9 cellular contexts compared by ENCODE assay signal in the genomic region with DNA sequence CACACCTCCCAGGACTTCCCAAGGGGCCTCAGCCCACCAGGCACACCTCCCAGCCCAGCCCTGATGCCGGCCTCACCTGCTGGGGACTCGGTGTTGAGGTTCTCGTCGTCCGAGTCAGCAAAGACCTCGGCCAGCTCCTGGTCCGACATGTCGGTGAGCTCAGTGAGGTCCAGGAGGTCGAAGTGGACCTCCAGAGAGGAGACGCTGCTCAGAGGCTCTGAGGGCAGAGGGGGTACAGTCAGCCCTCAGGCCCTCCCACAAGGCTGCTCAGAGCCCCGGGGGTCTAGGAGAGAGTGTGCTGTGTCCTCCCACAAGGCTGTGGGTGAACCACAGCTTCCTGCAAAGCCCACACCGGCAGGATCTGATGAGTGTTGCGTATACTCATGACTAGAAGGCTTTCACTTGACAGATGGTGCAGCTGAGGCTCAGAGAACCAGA. TPM values are rescaled to one million over a fixed set of nuclear protein-coding genes. Genes with fewer than 3 reads are reported as not detected.
DNase-seq lines count a peak whose midpoint lies in the region; ATAC-seq and TF ChIP-seq lines count a peak whose summit lies in the region.
"Had no signal": no experiment of that assay in that cellular context is flagged by ENCODE, and none has a peak within 500 bp of the region (broad histone marks: within the 10 kb centered on the region; RNA-seq: fewer than 3 reads in every experiment).

No MANE protein-coding gene starts in this region.

- WGBS in body of pancreas, 2 donors, result 79 to 100% methylated on average over 2 to 13 of the region's 13 CpGs

- peaks cover 18% of the 10 kb centered on the region for H3K4me1 Mint-ChIP-seq in T-helper 17 cell
- peaks cover 23% of the 10 kb centered on the region for H3K4me1 Mint-ChIP-seq in stimulated activated effector memory CD8-positive, alpha-beta T cell treated with anti-CD3 and anti-CD28 coated beads, Interleukin-12 subunit alpha, Interleukin-12 subunit beta, amount 100 ng/mL, for 72 hours

- peak overlapping the region; percentile 24 for H3K27ac Mint-ChIP-seq in T-helper 17 cell
- H3K27ac Mint-ChIP-seq in stimulated activated effector memory CD8-positive, alpha-beta T cell treated with anti-CD3 and anti-CD28 coated beads, Interleukin-12 subunit alpha, Interleukin-12 subunit beta, amount 100 ng/mL, for 72 hours, result peak overlapping the region; percentile 54

- H3K4me3 ChIP-seq in body of pancreas, result no peak overlapping the region
- H3K4me3 ChIP-seq: suprapubic skin had no signal

- H3K27ac ChIP-seq in angular gyrus (ENCODE audit: low read depth, low read length) (peak overlapping the region; percentile 57), body of pancreas (no peak overlapping the region)
- H3K27ac ChIP-seq: suprapubic skin had no signal

- H3K36me3 Mint-ChIP-seq in T-helper 17 cell (ENCODE audit: low read depth), result no peaks in the 10 kb centered on the region
- peaks cover 4% of the 10 kb centered on the region for H3K36me3 Mint-ChIP-seq in stimulated activated effector memory CD8-positive, alpha-beta T cell treated with anti-CD3 and anti-CD28 coated beads, Interleukin-12 subunit alpha, Interleukin-12 subunit beta, amount 100 ng/mL, for 72 hours

- TF ChIP-seq POLR2A in body of pancreas (IDR thresholded peaks at IDR 0.05), result no peak

- ATAC-seq in GM21447 (IDR thresholded peaks at IDR 0.05; ENCODE audit: unreplicated experiment) (peak; percentile 49), T-helper 17 cell (peak; percentile 96), body of pancreas (no peak)
- ATAC-seq in stimulated activated effector memory CD8-positive, alpha-beta T cell treated with anti-CD3 and anti-CD28 coated beads, Interleukin-12 subunit alpha, Interleukin-12 subunit beta, amount 100 ng/mL, for 72 hours, result peak; percentile 98

- H3K27me3 Mint-ChIP-seq in T-helper 17 cell, result no peaks in the 10 kb centered on the region

- no peaks in the 10 kb centered on the region for H3K9me3 ChIP-seq in T-helper 17 cell (ENCODE audit: control insufficient read depth, low read length, poor library complexity, severe bottlenecking)
- H3K9me3 ChIP-seq in body of pancreas, result no peaks in the 10 kb centered on the region
- H3K9me3 ChIP-seq: suprapubic skin had no signal

- intact Hi-C loops in body of pancreas (cut with DNase I), result no loop called here

- peak overlapping the region; percentile 83 for H3K4me3 Mint-ChIP-seq in T-helper 17 cell
- peak overlapping the region; percentile 57 for H3K4me3 Mint-ChIP-seq in stimulated activated effector memory CD8-positive, alpha-beta T cell treated with anti-CD3 and anti-CD28 coated beads, Interleukin-12 subunit alpha, Interleukin-12 subunit beta, amount 100 ng/mL, for 72 hours

- H3K27me3 ChIP-seq in body of pancreas, result no peaks in the 10 kb centered on the region
- H3K27me3 ChIP-seq: suprapubic skin had no signal

- H3K36me3 ChIP-seq in body of pancreas (replicated peaks in 1 of 2; ENCODE audit: insufficient read depth in 1 of 2, low read depth in 2 of 2), result no peaks in the 10 kb centered on the region
- H3K36me3 ChIP-seq: suprapubic skin had no signal

- no peaks in the 10 kb centered on the region for H3K9me3 Mint-ChIP-seq in stimulated activated effector memory CD8-positive, alpha-beta T cell treated with anti-CD3 and anti-CD28 coated beads, Interleukin-12 subunit alpha, Interleukin-12 subunit beta, amount 100 ng/mL, for 72 hours

- no peak for TF ChIP-seq CTCF in body of pancreas (IDR thresholded peaks at IDR 0.05)

- H3K4me1 ChIP-seq in body of pancreas, result no peaks in the 10 kb centered on the region
- H3K4me1 ChIP-seq: suprapubic skin had no signal

- DNase-seq in T-helper 17 cell (peak in 1 of 3 donors; percentile 30), iPS-NIHi11 (ENCODE audit: low spot score) (no peak), body of pancreas (no peak), globus pallidus (ENCODE audit: low spot score) (no peak), NCI-H1105 (lab: John Stamatoyannopoulos, UW) (no peak)
- peak; percentile 32 to 76 for DNase-seq in stimulated activated effector memory CD8-positive, alpha-beta T cell treated with anti-CD3 and anti-CD28 coated beads, Interleukin-12 subunit alpha, Interleukin-12 subunit beta, amount 100 ng/mL, for 72 hours (ENCODE audit: low spot score in 2 of 2)

RNA-seq across cellular contexts. Expression of a gene that starts 10.5 kb away (rescaled TPM):
- total RNA-seq in T-helper 17 cell, result under 1 TPM; 0.47 to 0.92 TPM
- total RNA-seq in body of pancreas, result 10 to 100 TPM; 10.9 to 14.8 TPM

Comparison
In these comparisons a context has a peak if more than half of its experiments do, and no peak if none do; other contexts are left out.
1. DNase-seq: peak in stimulated activated effector memory CD8-positive, alpha-beta T cell treated with anti-CD3 and anti-CD28 coated beads, Interleukin-12 subunit alpha, Interleukin-12 subunit beta, amount 100 ng/mL, for 72 hours (2 of 2); none in iPS-NIHi11 (single experiment), body of pancreas (0 of 4), globus pallidus (single experiment) and NCI-H1105 (single experiment).
2. RNA of a gene that starts 10.5 kb away (total RNA-seq): 10.9 to 14.8 TPM in body of pancreas; 0.47 to 0.92 TPM in T-helper 17 cell; every median in the first group is over 4 times any median in the second.